11 cellular contexts compared by ENCODE assay signal in genomic region chr10:93384006-93384405, GRCh38.
DNase-seq lines count a peak whose midpoint lies in the region; ATAC-seq, FAIRE-seq and TF ChIP-seq lines count a peak whose summit lies in the region.
"Had no signal": no experiment of that assay in that cellular context is flagged by ENCODE, and none has a peak within 500 bp of the region (broad histone marks: within the 10 kb centered on the region; RNA-seq: fewer than 3 reads in every experiment).

No MANE protein-coding gene starts in this region.

- H3K4me3 ChIP-seq in cardiac muscle cell (no peak overlapping the region), kidney (ENCODE audit: low read length in 2 of 2) (no peak overlapping the region), upper lobe of right lung (no peak overlapping the region), thyroid gland (replicated peaks in 1 of 3) (no peak overlapping the region)

- H3K9ac ChIP-seq in kidney (ENCODE audit: low read length in 2 of 2), result no peak overlapping the region

- H3K9me3 ChIP-seq in cardiac muscle cell (ENCODE audit: low read depth) (no peaks in the 10 kb centered on the region), kidney (ENCODE audit: control insufficient read depth in 1 of 2, low read length in 2 of 2) (no peaks in the 10 kb centered on the region), upper lobe of right lung (no peaks in the 10 kb centered on the region), thyroid gland (no peaks in the 10 kb centered on the region)

- WGBS in thyroid gland, 2 donors, result 93% methylated on average over 7 of the region's 7 CpGs

- H3K36me3 ChIP-seq in cardiac muscle cell (no peaks in the 10 kb centered on the region), kidney (ENCODE audit: control insufficient read depth in 1 of 2, insufficient read depth in 2 of 2, low read length in 2 of 2) (peaks cover 2 to 6% of the 10 kb centered on the region in 2 donors), upper lobe of right lung (peaks cover 67% of the 10 kb centered on the region), thyroid gland (peaks cover 22 to 25% of the 10 kb centered on the region in 2 donors)

- ATAC-seq in Right ventricle myocardium superior (ENCODE audit: poor library complexity), result no peak
- ATAC-seq in upper lobe of right lung, result peak; percentile 18

- H3K27me3 ChIP-seq in cardiac muscle cell, result no peaks in the 10 kb centered on the region
- H3K27me3 ChIP-seq in upper lobe of right lung, result no peaks in the 10 kb centered on the region
- no peaks in the 10 kb centered on the region for H3K27me3 ChIP-seq in thyroid gland

- no peak for FAIRE-seq in kidney (lab: Jason Lieb, UNC)
- no peak for FAIRE-seq in GM19239 (lab: Jason Lieb, UNC)

- no peak for DNase-seq in cardiac muscle cell (ENCODE audit: low read depth in 1 of 2, low spot score in 1 of 2)
- DNase-seq in Right ventricle myocardium superior, result no peak
- DNase-seq in SW480 (ENCODE audit: low spot score), result peak; percentile 98
- peak; percentile 77 for DNase-seq in kidney
- no peak for DNase-seq in upper lobe of right lung
- no peak for DNase-seq in GM19239 (ENCODE audit: insufficient read length, low spot score)
- DNase-seq in kidney glomerular epithelial cell (lab: John Stamatoyannopoulos, UW), result no peak
- no peak for DNase-seq in thyroid gland
- DNase-seq: activated CD8-positive, alpha-beta memory T cell treated with anti-CD3 and anti-CD28 coated beads, Interleukin-2, amount 50 U/mL, for 48 hours; NCI-H2081 treated with DMSO at 0.1 percent for 48 hours; nucleus accumbens had no signal

- intact Hi-C loops in Right ventricle myocardium superior (cut with DNase I), result no loop called here
- intact Hi-C loops in kidney (cut with DNase I), result no loop called here
- intact Hi-C loops in upper lobe of right lung (cut with DNase I), result no loop called here
- intact Hi-C loops in thyroid gland (cut with DNase I), result no loop called here

- TF ChIP-seq POLR2A in thyroid gland (IDR thresholded peaks at IDR 0.05), result no peak

- peak overlapping the region; percentile 69 for H3K27ac ChIP-seq in cardiac muscle cell
- no peak overlapping the region for H3K27ac ChIP-seq in kidney (ENCODE audit: low read depth in 2 of 2, low read length in 2 of 2)
- H3K27ac ChIP-seq in upper lobe of right lung, result no peak overlapping the region
- H3K27ac ChIP-seq in thyroid gland, result no peak overlapping the region

- H3K4me1 ChIP-seq in cardiac muscle cell (ENCODE audit: low read depth), result peaks cover 9% of the 10 kb centered on the region
- no peaks in the 10 kb centered on the region for H3K4me1 ChIP-seq in kidney (ENCODE audit: control insufficient read depth in 1 of 2, insufficient read depth in 1 of 2, low read depth in 1 of 2, low read length in 2 of 2)
- peaks cover 17% of the 10 kb centered on the region for H3K4me1 ChIP-seq in upper lobe of right lung
- no peaks in the 10 kb centered on the region for H3K4me1 ChIP-seq in thyroid gland

- TF ChIP-seq CTCF in cardiac muscle cell (IDR thresholded peaks at IDR 0.05; ENCODE audit: low read depth, low read length), result no peak
- TF ChIP-seq CTCF in kidney (IDR thresholded peaks at IDR 0.05; ENCODE audit: borderline replicate concordance, extremely low read depth, insufficient read depth), result no peak
- TF ChIP-seq CTCF in upper lobe of right lung (IDR thresholded peaks at IDR 0.05), result no peak
- TF ChIP-seq CTCF in thyroid gland (IDR thresholded peaks at IDR 0.05), result no peak

Comparison
In these comparisons a context has a peak if more than half of its experiments do, and no peak if none do; other contexts are left out.
1. DNase-seq: peak in SW480 (single experiment) and kidney (single experiment); none in cardiac muscle cell (0 of 2), Right ventricle myocardium superior (single experiment), upper lobe of right lung (single experiment), GM19239 (single experiment), kidney glomerular epithelial cell (single experiment) and thyroid gland (0 of 2).